Comparison of ENCODE assay signal across 32 cellular contexts in the genomic region with DNA sequence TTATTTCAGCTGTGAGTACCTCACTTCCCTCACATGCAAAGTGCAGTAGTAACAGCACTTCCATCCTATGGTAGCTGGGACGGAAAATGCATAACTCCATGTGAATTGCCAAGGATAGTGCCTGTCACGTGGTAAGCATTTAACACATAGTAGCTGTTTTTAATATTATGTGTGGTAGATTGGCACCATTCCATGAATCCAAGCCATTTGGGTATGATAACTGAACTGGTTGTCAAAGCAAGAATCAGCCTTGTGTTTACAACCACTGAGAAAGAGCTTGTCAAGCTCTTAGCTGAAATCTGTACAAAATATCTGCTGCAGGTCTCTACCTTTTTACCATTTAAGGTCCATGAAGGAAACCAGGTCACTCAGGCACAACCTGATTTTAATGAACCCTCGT.
"Had no signal": no experiment of that assay in that cellular context is flagged by ENCODE, and none has a peak within 500 bp of the region (broad histone marks: within the 10 kb centered on the region; RNA-seq: fewer than 3 reads in every experiment).

No MANE protein-coding gene starts in this region.

- H3K4me1 ChIP-seq: adrenal gland, breast epithelium, foreskin keratinocyte, gastrocnemius medialis had no signal

- H3K36me3 ChIP-seq: adrenal gland, breast epithelium, cardiac muscle cell, gastrocnemius medialis, heart right ventricle had no signal

- DNase-seq: activated CD4-positive, alpha-beta memory T cell treated with anti-CD3 and anti-CD28 coated beads for 36 hours; activated CD4-positive, alpha-beta T cell treated with anti-CD3 and anti-CD28 coated beads for 36 hours; activated CD4-positive, alpha-beta T cell treated with anti-CD3 and anti-CD28 coated beads, Interleukin-2, amount 10 ng/mL, durations not matched to agents 24 days and 14 days; activated CD4-positive, CD25-positive, alpha-beta regulatory T cell; activated CD4-positive, CD25-positive, alpha-beta regulatory T cell treated with anti-CD3 and anti-CD28 coated beads, Interleukin-2, amount 50 U/mL, for 72 hours; activated CD8-positive, alpha-beta memory T cell treated with anti-CD3 and anti-CD28 coated beads, Interleukin-2, amount 10 ng/mL, durations not matched to agents 7 days and 5 days; activated CD8-positive, alpha-beta memory T cell treated with anti-CD3 and anti-CD28 coated beads, Interleukin-2, amount 50 U/mL, for 4 hours; activated CD8-positive, alpha-beta T cell treated with anti-CD3 and anti-CD28 coated beads, Interleukin-2, amount 10 ng/mL, durations not matched to agents 7 days and 5 days; activated effector memory CD4-positive, alpha-beta T cell treated with anti-CD3 and anti-CD28 coated beads, Interleukin-2, amount 50 U/mL, for 16 hours; activated naive CD4-positive, alpha-beta T cell treated with anti-CD3 and anti-CD28 coated beads for 36 hours; activated naive CD8-positive, alpha-beta T cell treated with anti-CD3 and anti-CD28 coated beads for 36 hours; activated naive CD8-positive, alpha-beta T cell treated with anti-CD3 and anti-CD28 coated beads, Interleukin-2, amount 50 U/mL, for 24 hours; activated T-cell treated with anti-CD3 and anti-CD28 coated beads, Interleukin-2, amount 50 U/mL, for 1 hour; activated T-cell treated with anti-CD3 and anti-CD28 coated beads, Interleukin-2, amount 50 U/mL, for 48 hours; adrenal gland; amygdala; aorta; central memory CD4-positive, alpha-beta T cell; cortex of kidney; dorsolateral prefrontal cortex; effector memory CD4-positive, alpha-beta T cell; endodermal cell; foreskin keratinocyte; gastrocnemius medialis; heart right ventricle; T-helper 2 cell had no signal

- H3K9me3 Mint-ChIP-seq: activated naive CD8-positive, alpha-beta T cell treated with anti-CD3 and anti-CD28 coated beads, Interleukin-2, amount 50 U/mL, for 24 hours had no signal

- H3K4me1 Mint-ChIP-seq: activated CD4-positive, alpha-beta T cell treated with anti-CD3 and anti-CD28 coated beads for 36 hours; activated CD4-positive, alpha-beta T cell treated with anti-CD3 and anti-CD28 coated beads, Interleukin-2, amount 10 ng/mL, durations not matched to agents 24 days and 14 days; activated CD8-positive, alpha-beta memory T cell treated with anti-CD3 and anti-CD28 coated beads, Interleukin-2, amount 10 ng/mL, durations not matched to agents 7 days and 5 days; activated naive CD4-positive, alpha-beta T cell treated with anti-CD3 and anti-CD28 coated beads, Interleukin-2, amount 50 U/mL, for 24 hours; activated naive CD8-positive, alpha-beta T cell treated with anti-CD3 and anti-CD28 coated beads for 36 hours; activated naive CD8-positive, alpha-beta T cell treated with anti-CD3 and anti-CD28 coated beads, Interleukin-2, amount 50 U/mL, for 24 hours; endodermal cell had no signal

- H3K27ac ChIP-seq: adrenal gland, breast epithelium, cardiac muscle cell, dorsolateral prefrontal cortex, foreskin keratinocyte, gastrocnemius medialis, heart right ventricle had no signal

- H3K36me3 Mint-ChIP-seq: activated CD4-positive, alpha-beta memory T cell treated with anti-CD3 and anti-CD28 coated beads for 36 hours; activated CD8-positive, alpha-beta memory T cell treated with anti-CD3 and anti-CD28 coated beads, Interleukin-2, amount 10 ng/mL, durations not matched to agents 7 days and 5 days; activated naive CD4-positive, alpha-beta T cell treated with anti-CD3 and anti-CD28 coated beads, Interleukin-2, amount 50 U/mL, for 24 hours; activated naive CD8-positive, alpha-beta T cell treated with anti-CD3 and anti-CD28 coated beads for 36 hours; brain had no signal

- H3K4me3 Mint-ChIP-seq: activated CD4-positive, alpha-beta memory T cell treated with anti-CD3 and anti-CD28 coated beads for 36 hours; activated CD4-positive, alpha-beta T cell treated with anti-CD3 and anti-CD28 coated beads for 36 hours; activated CD4-positive, alpha-beta T cell treated with anti-CD3 and anti-CD28 coated beads, Interleukin-2, amount 10 ng/mL, durations not matched to agents 24 days and 14 days; activated CD8-positive, alpha-beta memory T cell treated with anti-CD3 and anti-CD28 coated beads, Interleukin-2, amount 10 ng/mL, durations not matched to agents 7 days and 5 days; activated CD8-positive, alpha-beta T cell treated with anti-CD3 and anti-CD28 coated beads, Interleukin-2, amount 10 ng/mL, durations not matched to agents 7 days and 5 days; activated naive CD4-positive, alpha-beta T cell treated with anti-CD3 and anti-CD28 coated beads for 36 hours; activated naive CD4-positive, alpha-beta T cell treated with anti-CD3 and anti-CD28 coated beads, Interleukin-2, amount 50 U/mL, for 24 hours; activated naive CD8-positive, alpha-beta T cell treated with anti-CD3 and anti-CD28 coated beads for 36 hours; activated naive CD8-positive, alpha-beta T cell treated with anti-CD3 and anti-CD28 coated beads, Interleukin-2, amount 50 U/mL, for 24 hours; activated T-helper 1 cell treated with anti-CD3 and anti-CD28 coated beads, Interleukin-12 subunit alpha, Interleukin-12 subunit beta, Interleukin-2, Interleukin-4 antibody, amounts not matched to agents 30 ng/mL and 10 ng/mL and 1 ng/mL, durations not matched to agents 14 hours and 24 hours and 36 hours; endodermal cell had no signal

- H3K27me3 Mint-ChIP-seq: activated CD4-positive, alpha-beta memory T cell treated with anti-CD3 and anti-CD28 coated beads for 36 hours; activated CD4-positive, alpha-beta T cell treated with anti-CD3 and anti-CD28 coated beads, Interleukin-2, amount 10 ng/mL, durations not matched to agents 24 days and 14 days; activated CD8-positive, alpha-beta memory T cell treated with anti-CD3 and anti-CD28 coated beads, Interleukin-2, amount 10 ng/mL, durations not matched to agents 7 days and 5 days; activated naive CD8-positive, alpha-beta T cell treated with anti-CD3 and anti-CD28 coated beads for 36 hours; activated naive CD8-positive, alpha-beta T cell treated with anti-CD3 and anti-CD28 coated beads, Interleukin-2, amount 50 U/mL, for 24 hours; brain had no signal

- H3K4me3 ChIP-seq: adrenal gland, breast epithelium, cardiac muscle cell, dorsolateral prefrontal cortex, gastrocnemius medialis, heart right ventricle had no signal

- H3K27me3 ChIP-seq: adrenal gland, breast epithelium, cardiac muscle cell, dorsolateral prefrontal cortex, foreskin keratinocyte, gastrocnemius medialis, heart right ventricle had no signal

- H3K27ac Mint-ChIP-seq: activated CD4-positive, alpha-beta memory T cell treated with anti-CD3 and anti-CD28 coated beads for 36 hours; activated CD4-positive, alpha-beta T cell treated with anti-CD3 and anti-CD28 coated beads for 36 hours; activated CD4-positive, alpha-beta T cell treated with anti-CD3 and anti-CD28 coated beads, Interleukin-2, amount 10 ng/mL, durations not matched to agents 24 days and 14 days; activated CD8-positive, alpha-beta memory T cell treated with anti-CD3 and anti-CD28 coated beads, Interleukin-2, amount 10 ng/mL, durations not matched to agents 7 days and 5 days; activated CD8-positive, alpha-beta T cell treated with anti-CD3 and anti-CD28 coated beads, Interleukin-2, amount 10 ng/mL, durations not matched to agents 7 days and 5 days; activated naive CD4-positive, alpha-beta T cell treated with anti-CD3 and anti-CD28 coated beads for 36 hours; activated naive CD4-positive, alpha-beta T cell treated with anti-CD3 and anti-CD28 coated beads, Interleukin-2, amount 50 U/mL, for 24 hours; activated naive CD8-positive, alpha-beta T cell treated with anti-CD3 and anti-CD28 coated beads for 36 hours; activated naive CD8-positive, alpha-beta T cell treated with anti-CD3 and anti-CD28 coated beads, Interleukin-2, amount 50 U/mL, for 24 hours; activated T-helper 1 cell treated with anti-CD3 and anti-CD28 coated beads, Interleukin-12 subunit alpha, Interleukin-12 subunit beta, Interleukin-2, Interleukin-4 antibody, amounts not matched to agents 30 ng/mL and 10 ng/mL and 1 ng/mL, durations not matched to agents 14 hours and 24 hours and 36 hours; activated T-helper 2 cell treated with anti-CD3 and anti-CD28 coated beads, Interferon-gamma antibody, Interleukin-2, Interleukin-4, amounts not matched to agents 10 μg/mL and 5 μg/mL and 100 μg/mL, durations not matched to agents 14 hours and 24 hours and 36 hours; endodermal cell had no signal

- H3K9me3 ChIP-seq: adrenal gland, gastrocnemius medialis had no signal
